ENCODE assay signal across 13 cellular contexts in the genomic region with DNA sequence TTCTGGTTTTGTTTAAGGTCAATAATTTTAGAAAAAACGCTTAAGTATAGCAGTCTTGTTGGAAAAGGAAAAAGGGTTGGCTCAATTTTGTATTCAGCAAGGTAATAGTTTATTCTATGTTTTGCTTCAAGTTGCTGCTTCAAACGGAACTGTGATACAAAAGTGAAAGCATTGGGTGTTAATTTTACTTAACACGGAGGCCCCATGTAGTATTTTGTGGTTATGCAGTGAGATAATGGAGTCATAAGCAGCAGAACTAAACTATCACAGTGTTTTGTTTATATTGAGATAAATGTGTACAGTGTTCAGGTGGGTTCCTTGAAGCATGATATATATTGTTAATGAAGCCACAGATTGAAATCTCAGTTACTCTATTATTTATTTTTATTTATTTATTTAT.
DNase-seq lines count a peak whose midpoint lies in the region; ATAC-seq lines count a peak whose summit lies in the region.
"Had no signal": no experiment of that assay in that cellular context is flagged by ENCODE, and none has a peak within 500 bp of the region (broad histone marks: within the 10 kb centered on the region; RNA-seq: fewer than 3 reads in every experiment).

No MANE protein-coding gene starts in this region.

- ATAC-seq in GM18498 (IDR thresholded peaks at IDR 0.05; ENCODE audit: unreplicated experiment) (peak; percentile 94), GM19455 (IDR thresholded peaks at IDR 0.05; ENCODE audit: unreplicated experiment) (peak; percentile 85), HG02885 (IDR thresholded peaks at IDR 0.05; ENCODE audit: poor library complexity, unreplicated experiment) (peak; percentile 96), HG03565 (IDR thresholded peaks at IDR 0.05; ENCODE audit: unreplicated experiment) (peak; percentile 80)

- DNase-seq in activated naive CD4-positive, alpha-beta T cell treated with anti-CD3 and anti-CD28 coated beads, Interleukin-2, amount 50 U/mL, for 16 hours: no peak
- DNase-seq in nucleus accumbens (lab: John Stamatoyannopoulos, UW) (no peak), retina (no peak), UCSD-AML1 (lab: John Stamatoyannopoulos, UW; ENCODE audit: unreplicated experiment) (no peak)
- DNase-seq: activated CD4-positive, CD25-positive, alpha-beta regulatory T cell treated with anti-CD3 and anti-CD28 coated beads, Interleukin-2, amount 50 U/mL, for 72 hours; BE2C; H7; KG1; NCI-H526 had no signal
